In genomic region chr4:66340286-66340893, GRCh38 we compare ENCODE assay signal across 19 cellular contexts.
DNase-seq lines count a peak whose midpoint lies in the region; ATAC-seq, FAIRE-seq and TF ChIP-seq lines count a peak whose summit lies in the region.
"Had no signal": no experiment of that assay in that cellular context is flagged by ENCODE, and none has a peak within 500 bp of the region (broad histone marks: within the 10 kb centered on the region; RNA-seq: fewer than 3 reads in every experiment).

No MANE protein-coding gene starts in this region.

- no peaks in the 10 kb centered on the region for H3K36me3 ChIP-seq in H1 (ENCODE audit: control insufficient read depth in 2 of 4, insufficient read depth in 4 of 4, low read length in 3 of 4)

- no peak overlapping the region for H4K5ac ChIP-seq in H1 (ENCODE audit: insufficient read length, low read depth, low read length)

- ATAC-seq in GM18519 (IDR thresholded peaks at IDR 0.05; ENCODE audit: low FRiP score, unreplicated experiment) (peak; percentile 58), HG03342 (IDR thresholded peaks at IDR 0.05; ENCODE audit: unreplicated experiment) (peak; percentile 46), T-helper 17 cell (no peak)
- ATAC-seq: CD8-positive, alpha-beta T cell; HCT116 had no signal

- no peak for DNase-seq in H1 (ENCODE audit: low read depth in 1 of 2, low spot score in 2 of 2)
- no peak for DNase-seq in NOMO-1 (lab: John Stamatoyannopoulos, UW; ENCODE audit: unreplicated experiment in 2 of 2)
- no peak for DNase-seq in T-helper 17 cell
- no peak for DNase-seq in MV-4-11 (lab: John Stamatoyannopoulos, UW)
- no peak for DNase-seq in activated effector memory CD4-positive, alpha-beta T cell treated with anti-CD3 and anti-CD28 coated beads, Interleukin-2, amount 50 U/mL, for 16 hours
- DNase-seq: CD8-positive, alpha-beta T cell; COR-L47; DMS153; Karpas-422 had no signal

- no peak overlapping the region for H4K8ac ChIP-seq in H1 (ENCODE audit: extremely low read depth, insufficient read depth, low read length)

- no peak for TF ChIP-seq EP300 in H1 (IDR thresholded peaks at IDR 0.05; ENCODE audit: borderline replicate concordance in 1 of 2, low read depth in 2 of 2, low read length in 2 of 2)

- TF ChIP-seq CTCF in H1 (IDR thresholded peaks at IDR 0.05; ENCODE audit: control extremely low read depth in 1 of 3, insufficient read depth in 1 of 3, low read depth in 1 of 3, low read length in 3 of 3) = no peak

- no peaks in the 10 kb centered on the region for H3K79me1 ChIP-seq in H1 (ENCODE audit: low read depth, low read length)

- H3K9me3 ChIP-seq in H1 (ENCODE audit: insufficient read depth in 2 of 2, low read depth in 1 of 2, low read length in 1 of 2) = 0 out of 4 replicates have a peak, but pooled peaks cover 0 to 3% of the 10 kb centered on the region in 2 experiments
- no peaks in the 10 kb centered on the region for H3K9me3 ChIP-seq in T-helper 17 cell (ENCODE audit: control insufficient read depth, low read length, poor library complexity, severe bottlenecking)

- no peaks in the 10 kb centered on the region for H3K36me3 Mint-ChIP-seq in T-helper 17 cell (ENCODE audit: low read depth)
- H3K36me3 Mint-ChIP-seq: CD14-positive monocyte; CD8-positive, alpha-beta T cell had no signal

- H2BK12ac ChIP-seq in H1 (ENCODE audit: low read depth, low read length) = no peak overlapping the region

- no peak overlapping the region for H2BK20ac ChIP-seq in H1 (ENCODE audit: low read length)

- 88% methylated on average over 3 of the region's 3 CpGs; no CpG with 5 or more reads in 1 of the 2 experiments for WGBS in H1 (ENCODE audit: extremely low coverage in 1 of 2, insufficient coverage in 1 of 2, insufficient read length in 1 of 2, insufficient replicate concordance in 2 of 2, low coverage in 1 of 2, low lambda C conversion rate in 2 of 2, missing lambda C conversion rate in 1 of 2), 2 experiments

- FAIRE-seq in A204.1 (lab: Jason Lieb, UNC) = peak; percentile 76
- no peak for FAIRE-seq in H1 (lab: Jason Lieb, UNC)
- FAIRE-seq: D721Med, GM18507, GM19239, H54, HTR-8/SVneo had no signal

- no peak overlapping the region for H3K14ac ChIP-seq in H1 (ENCODE audit: insufficient read length)

- H3K4me1 ChIP-seq in H1 (replicated peaks in 1 of 4; ENCODE audit: control insufficient read depth in 3 of 4, insufficient read depth in 4 of 4, low read length in 3 of 4) = no peaks in the 10 kb centered on the region

- H3K18ac ChIP-seq in H1 (ENCODE audit: extremely low read depth, low read length) = no peak overlapping the region

- H3K79me2 ChIP-seq in H1 (ENCODE audit: control insufficient read depth in 1 of 2, insufficient read depth in 2 of 2, low read length in 2 of 2) = no peaks in the 10 kb centered on the region

- no peak overlapping the region for H3K23ac ChIP-seq in H1 (ENCODE audit: insufficient read length)

- CTCF ChIA-PET in H1 (lab: Charles Lee; ENCODE audit: partially characterized antibody) = no interaction called here

- no peak overlapping the region for H4K91ac ChIP-seq in H1 (replicated peaks; ENCODE audit: insufficient read length, low read length)

- no peak for TF ChIP-seq RAD21 in H1 (IDR thresholded peaks at IDR 0.05 in 1 of 2, conservative IDR thresholded peaks at IDR 0.05 in 1 of 2; ENCODE audit: low read depth in 2 of 2, low read length in 2 of 2)

- no peak overlapping the region for H2BK15ac ChIP-seq in H1 (ENCODE audit: low read length)

- POLR2A ChIA-PET in H1 (lab: Charles Lee; ENCODE audit: partially characterized antibody) = no interaction called here

- H3K9ac ChIP-seq in H1 (replicated peaks in 1 of 4; ENCODE audit: extremely low read depth in 1 of 4, low read depth in 3 of 4, low read length in 3 of 4) = no peak overlapping the region

- no peaks in the 10 kb centered on the region for H4K20me1 ChIP-seq in H1 (replicated peaks in 1 of 2; ENCODE audit: control insufficient read depth in 1 of 2, insufficient read depth in 2 of 2, low read length in 2 of 2)

- H3K4me2 ChIP-seq in H1 (ENCODE audit: insufficient read depth in 1 of 2, low read depth in 2 of 2, low read length in 2 of 2) = no peak overlapping the region

- H3K27me3 ChIP-seq in H1 (replicated peaks in 1 of 4; ENCODE audit: control insufficient read depth in 3 of 4, extremely low read depth in 1 of 4, insufficient read depth in 3 of 4, low read length in 3 of 4) = no peaks in the 10 kb centered on the region

- no peak overlapping the region for H2BK120ac ChIP-seq in H1 (replicated peaks; ENCODE audit: low read depth, low read length)

- no peak overlapping the region for H2AK5ac ChIP-seq in H1 (ENCODE audit: low read depth, low read length)

- H3K4me3 Mint-ChIP-seq in T-helper 17 cell = no peak overlapping the region
- H3K4me3 Mint-ChIP-seq: CD14-positive monocyte; CD8-positive, alpha-beta T cell had no signal

- H3K27ac Mint-ChIP-seq in T-helper 17 cell = no peak overlapping the region
- H3K27ac Mint-ChIP-seq: CD14-positive monocyte; CD8-positive, alpha-beta T cell had no signal

- no peaks in the 10 kb centered on the region for H3K23me2 ChIP-seq in H1 (ENCODE audit: low read depth, low read length)

- H2AFZ ChIP-seq in H1 (ENCODE audit: low read length) = no peak overlapping the region

- H3K56ac ChIP-seq in H1 (replicated peaks; ENCODE audit: insufficient read length, low read depth, low read length) = no peak overlapping the region

- no peak overlapping the region for H2BK5ac ChIP-seq in H1 (ENCODE audit: low read depth, low read length)

- no peak overlapping the region for H3K4ac ChIP-seq in H1 (replicated peaks; ENCODE audit: insufficient read length, low read depth, low read length)

- no peak overlapping the region for H3K4me3 ChIP-seq in H1 (ENCODE audit: extremely low read depth in 1 of 4, insufficient read depth in 2 of 4, low read depth in 3 of 4, low read length in 4 of 4)

- H3K27me3 Mint-ChIP-seq in T-helper 17 cell = no peaks in the 10 kb centered on the region

- no peak overlapping the region for H3K27ac ChIP-seq in H1 (ENCODE audit: low read depth, low read length)

- no peak for TF ChIP-seq POLR2A in H1 (IDR thresholded peaks at IDR 0.05; ENCODE audit: control extremely low read depth in 1 of 2, low read depth in 2 of 2, low read length in 2 of 2)

- H3K4me1 Mint-ChIP-seq in T-helper 17 cell = no peaks in the 10 kb centered on the region
- H3K4me1 Mint-ChIP-seq: CD14-positive monocyte had no signal

TF ChIP-seq in H1, 55 proteins besides CTCF, POLR2A, EP300 and RAD21 (continues in another document):
- no peak for TF ChIP-seq RFX5 (IDR thresholded peaks at IDR 0.05; ENCODE audit: borderline replicate concordance, low read depth, low read length)
- TF ChIP-seq GABPA (IDR thresholded peaks at IDR 0.05; ENCODE audit: borderline replicate concordance, insufficient read depth, low read length) = no peak
- TF ChIP-seq KDM4A (IDR thresholded peaks at IDR 0.05; ENCODE audit: low read depth, low read length, severe bottlenecking) = no peak
- no peak for TF ChIP-seq BCL11A (IDR thresholded peaks at IDR 0.05; ENCODE audit: low read depth in 2 of 2, low read length in 2 of 2)
- TF ChIP-seq SP1 (IDR thresholded peaks at IDR 0.05; ENCODE audit: low read depth, low read length) = no peak
- peak; percentile 18; the same call in 1 of the 2 replicates for TF ChIP-seq MAFK (IDR thresholded peaks at IDR 0.05; ENCODE audit: low read depth, low read length)
- TF ChIP-seq HDAC6 (IDR thresholded peaks at IDR 0.05; ENCODE audit: low read depth, low read length) = no peak
- TF ChIP-seq FOSL1 (IDR thresholded peaks at IDR 0.05; ENCODE audit: insufficient read depth, low read depth, low read length) = no peak
- TF ChIP-seq JUN (IDR thresholded peaks at IDR 0.05; ENCODE audit: low read depth, low read length) = no peak
- no peak for TF ChIP-seq ASH2L (IDR thresholded peaks at IDR 0.05; ENCODE audit: low read length)
- TF ChIP-seq ZNF274 (IDR thresholded peaks at IDR 0.05; ENCODE audit: borderline replicate concordance, extremely low read depth, low read length) = no peak
- peak; percentile 85 for TF ChIP-seq CHD2 (IDR thresholded peaks at IDR 0.05; ENCODE audit: low read length)
- TF ChIP-seq CBX8 (IDR thresholded peaks at IDR 0.05; ENCODE audit: borderline replicate concordance, low read depth, low read length) = no peak
- TF ChIP-seq MAX (IDR thresholded peaks at IDR 0.05) = no peak
- no peak for TF ChIP-seq CHD1 (IDR thresholded peaks at IDR 0.05; ENCODE audit: low read depth, low read length)
- no peak for TF ChIP-seq POU5F1 (IDR thresholded peaks at IDR 0.05; ENCODE audit: low read depth, low read length)
- peak; percentile 99 for TF ChIP-seq BACH1 (IDR thresholded peaks at IDR 0.05; ENCODE audit: low read length)
- TF ChIP-seq RNF2 (IDR thresholded peaks at IDR 0.05; ENCODE audit: borderline replicate concordance, low read depth, low read length, missing control alignments, poor library complexity, severe bottlenecking) = no peak
- no peak for TF ChIP-seq PHF8 (conservative IDR thresholded peaks at IDR 0.05; ENCODE audit: low read depth, low read length)
- TF ChIP-seq HDAC2 (IDR thresholded peaks at IDR 0.05; ENCODE audit: borderline replicate concordance in 1 of 2, low read depth in 2 of 2, low read length in 2 of 2) = no peak
